ENCODE assay signal across 18 cellular contexts in the genomic region with DNA sequence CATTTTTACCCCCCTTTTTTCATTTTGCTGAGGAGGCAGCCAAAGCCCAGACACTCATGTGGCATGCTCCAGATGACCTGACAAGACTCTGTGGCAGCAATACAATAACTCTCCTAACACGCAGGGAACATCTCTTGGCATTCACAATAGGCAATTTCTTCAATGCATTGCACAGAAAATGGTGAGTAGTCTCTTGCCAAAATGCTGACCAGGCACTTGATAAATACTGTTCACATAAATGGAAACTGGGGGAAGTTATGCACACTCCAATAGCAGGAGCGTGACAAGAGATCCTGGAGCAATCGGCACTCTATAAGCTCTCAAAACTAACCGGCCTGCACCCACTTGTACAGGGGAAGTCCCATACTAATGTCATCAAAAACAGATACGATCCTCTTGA.
DNase-seq lines count a peak whose midpoint lies in the region; ATAC-seq and TF ChIP-seq lines count a peak whose summit lies in the region.
"Had no signal": no experiment of that assay in that cellular context is flagged by ENCODE, and none has a peak within 500 bp of the region (broad histone marks: within the 10 kb centered on the region; RNA-seq: fewer than 3 reads in every experiment).

No MANE protein-coding gene starts in this region.

- H3K27ac ChIP-seq in left lung, result no peak overlapping the region
- H3K27ac ChIP-seq: BLaER1, PC-9, SK-N-MC had no signal

- no peaks in the 10 kb centered on the region for H3K27me3 ChIP-seq in left lung
- H3K27me3 ChIP-seq: BLaER1, MG63 had no signal

- DNase-seq in Ammon's horn (ENCODE audit: low spot score) (peak; percentile 4), DMS79 treated with DMSO at 0.1 percent for 48 hours (lab: John Stamatoyannopoulos, UW) (peak; percentile 92), NCI-H345 treated with DMSO at 0.1 percent for 48 hours (lab: John Stamatoyannopoulos, UW; ENCODE audit: unreplicated experiment) (peak; percentile 40), left lung (no peak), NCI-H1694 (lab: John Stamatoyannopoulos, UW) (no peak), SW480 (ENCODE audit: low spot score) (no peak), HT-29 (ENCODE audit: low spot score) (no peak)
- DNase-seq: CD8-positive, alpha-beta memory T cell; Karpas-422; MG63; NCI-H1092; NCI-H146; NCI-H2107; NCI-H748 treated with DMSO at 0.1 percent for 48 hours; PC-9; T-cell had no signal

- intact Hi-C loops in left lung (cut with DNase I), result no loop called here

- no peak for TF ChIP-seq CTCF in left lung (IDR thresholded peaks at IDR 0.05)

- H3K9me3 ChIP-seq in left lung, result peaks cover 0 to 5% of the 10 kb centered on the region in 2 donors
- H3K9me3 ChIP-seq: MG63 had no signal

- peaks cover 0 to 13% of the 10 kb centered on the region in 2 donors for H3K36me3 ChIP-seq in left lung
- H3K36me3 ChIP-seq: MG63 had no signal

- ATAC-seq in left lung, result peak; percentile 29
- ATAC-seq: T-cell had no signal

- no peak overlapping the region for H3K4me3 ChIP-seq in left lung
- H3K4me3 ChIP-seq: BLaER1, MG63, PC-9, SK-N-MC had no signal

- no peaks in the 10 kb centered on the region for H3K4me1 ChIP-seq in left lung
- H3K4me1 ChIP-seq: BLaER1 had no signal

Comparison
In these comparisons a context has a peak if more than half of its experiments do, and no peak if none do; other contexts are left out.
1. DNase-seq: peak in Ammon's horn (single experiment), DMS79 treated with DMSO at 0.1 percent for 48 hours (single experiment) and NCI-H345 treated with DMSO at 0.1 percent for 48 hours (single experiment); none in left lung (0 of 2), NCI-H1694 (single experiment), SW480 (single experiment) and HT-29 (single experiment).